ENCODE assay signal across 16 cellular contexts in genomic region chr2:85828725-85829124, GRCh38.
"Had no signal": no experiment of that assay in that cellular context is flagged by ENCODE, and none has a peak within 500 bp of the region (broad histone marks: within the 10 kb centered on the region; RNA-seq: fewer than 3 reads in every experiment).

No MANE protein-coding gene starts in this region.

- H3K4me3 ChIP-seq: breast epithelium, esophagus squamous epithelium, smooth muscle cell, testis, upper lobe of left lung had no signal

- H3K4me1 ChIP-seq: breast epithelium, testis had no signal

- H3K4me2 ChIP-seq: smooth muscle cell had no signal

- H3K9me3 Mint-ChIP-seq: activated naive CD4-positive, alpha-beta T cell treated with anti-CD3 and anti-CD28 coated beads for 36 hours; T-helper 1 cell treated with Interleukin-12 subunit alpha and Interleukin-12 subunit beta and Interleukin-4 antibody, amounts not matched to agents 30 μg/mL and 1 μg/mL, for 36 hours had no signal

- H3K27ac Mint-ChIP-seq: activated naive CD4-positive, alpha-beta T cell treated with anti-CD3 and anti-CD28 coated beads for 36 hours; T-helper 1 cell treated with Interleukin-12 subunit alpha and Interleukin-12 subunit beta and Interleukin-4 antibody, amounts not matched to agents 30 μg/mL and 1 μg/mL, for 36 hours had no signal

- H3K9me3 ChIP-seq: breast epithelium, esophagus squamous epithelium, neutrophil, testis, upper lobe of left lung had no signal

- H3K27me3 ChIP-seq: testis, upper lobe of left lung had no signal

- H3K4me3 Mint-ChIP-seq: activated CD8-positive, alpha-beta memory T cell treated with anti-CD3 and anti-CD28 coated beads, Interleukin-2, amount 10 ng/mL, durations not matched to agents 7 days and 5 days; activated naive CD4-positive, alpha-beta T cell treated with anti-CD3 and anti-CD28 coated beads for 36 hours had no signal

- H3K36me3 ChIP-seq: breast epithelium, esophagus squamous epithelium, neutrophil, upper lobe of left lung had no signal

- H3K27ac ChIP-seq: breast epithelium, esophagus squamous epithelium, neutrophil, testis, upper lobe of left lung had no signal

- ATAC-seq: activated CD8-positive, alpha-beta memory T cell treated with anti-CD3 and anti-CD28 coated beads, Interleukin-2, amount 10 ng/mL, durations not matched to agents 7 days and 5 days; naive thymus-derived CD4-positive, alpha-beta T cell had no signal

- DNase-seq: activated CD4-positive, alpha-beta T cell treated with anti-CD3 and anti-CD28 coated beads, Interleukin-2, amount 50 U/mL, for 4 hours; activated CD4-positive, CD25-positive, alpha-beta regulatory T cell treated with anti-CD3 and anti-CD28 coated beads, Interleukin-2, amount 50 U/mL, for 72 hours; activated CD8-positive, alpha-beta memory T cell treated with anti-CD3 and anti-CD28 coated beads, Interleukin-2, amount 10 ng/mL, durations not matched to agents 7 days and 5 days; activated naive CD4-positive, alpha-beta T cell treated with anti-CD3 and anti-CD28 coated beads for 36 hours; activated T-cell treated with anti-CD3 and anti-CD28 coated beads, Interleukin-2, amount 50 U/mL, for 1 hour; effector CD4-positive, alpha-beta T cell; esophagus squamous epithelium; mesenchymal stem cell; naive thymus-derived CD4-positive, alpha-beta T cell; stimulated activated CD4-positive, alpha-beta T cell treated with anti-CD3 and anti-CD28 coated beads, Interleukin-4, amount 100 ng/mL, for 1 hour; testis; upper lobe of left lung had no signal
